Comparison of ENCODE assay signal across 8 cellular contexts in the genomic region with DNA sequence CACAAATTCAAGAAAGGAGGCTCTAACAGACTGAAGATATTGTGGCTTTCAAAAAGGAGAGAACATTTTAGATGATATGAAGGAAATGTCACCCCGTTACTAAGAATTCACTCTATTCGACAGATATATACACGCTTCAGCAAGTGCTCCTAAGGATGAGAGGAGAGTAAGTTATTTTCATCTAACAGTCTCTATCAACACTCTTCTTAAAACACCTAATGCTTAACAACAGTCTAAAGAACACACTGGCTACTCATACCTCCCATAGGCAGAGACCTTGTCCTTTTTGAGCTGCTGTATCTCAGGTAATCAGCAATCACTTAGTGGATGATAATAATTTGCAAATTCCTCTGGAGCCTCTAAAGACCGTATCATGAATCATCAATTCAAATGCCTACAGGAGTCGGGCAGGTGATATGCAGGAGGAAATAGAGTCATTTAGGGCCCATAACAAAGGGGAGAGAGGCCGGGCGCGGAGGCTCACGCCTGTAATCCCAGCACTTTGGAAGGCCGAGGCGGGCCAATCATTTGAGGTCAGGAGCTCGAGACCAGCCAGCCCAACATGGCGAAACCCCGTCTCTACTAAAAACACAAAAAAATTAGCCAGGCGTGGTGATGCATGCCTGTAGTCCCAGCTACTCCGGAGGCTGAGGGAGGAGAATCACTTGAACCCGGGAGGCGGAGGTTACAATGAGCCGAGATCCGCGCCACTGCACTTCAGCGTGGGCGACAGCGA. TPM values are rescaled to one million over a fixed set of nuclear protein-coding genes. Genes with fewer than 3 reads are reported as not detected.
DNase-seq lines count a peak whose midpoint lies in the region; ATAC-seq and TF ChIP-seq lines count a peak whose summit lies in the region.

No MANE protein-coding gene starts in this region.

- H3K9me3 Mint-ChIP-seq in neural progenitor cell = peaks cover 34% of the 10 kb centered on the region

- no peak for TF ChIP-seq POLR2A in esophagus muscularis mucosa (IDR thresholded peaks at IDR 0.05; ENCODE audit: low read depth)

- TF ChIP-seq EP300 in esophagus muscularis mucosa (IDR thresholded peaks at IDR 0.05) = no peak

- DNase-seq in HK-2 (ENCODE audit: unreplicated experiment) (peak; percentile 40), esophagus muscularis mucosa (ENCODE audit: extremely low spot score) (no peak), neural progenitor cell (ENCODE audit: low spot score) (no peak), GM19238 (ENCODE audit: insufficient read length, low spot score) (no peak)
- peak; percentile 3 to 15 for DNase-seq in activated CD4-positive, alpha-beta T cell treated with anti-CD3 and anti-CD28 coated beads, Interleukin-2, amount 50 U/mL, for 4 hours
- no peak for DNase-seq in central memory CD4-positive, alpha-beta T cell

- no peak overlapping the region for H3K27ac Mint-ChIP-seq in neural progenitor cell

- WGBS in esophagus muscularis mucosa = 21% methylated on average over 24 of the region's 24 CpGs

- H3K27me3 ChIP-seq in BLaER1 = no peaks in the 10 kb centered on the region
- no peaks in the 10 kb centered on the region for H3K27me3 ChIP-seq in esophagus muscularis mucosa
- H3K27me3 ChIP-seq in neural progenitor cell = no peaks in the 10 kb centered on the region

- H2AFZ ChIP-seq in neural progenitor cell (replicated peaks) = peak overlapping the region; percentile 75

- H3K4me3 ChIP-seq in BLaER1 (peak overlapping the region; percentile 97), esophagus muscularis mucosa (peak overlapping the region; percentile 65 to 99 (median 84)), neural progenitor cell (peak overlapping the region; percentile 71)

- no peak for TF ChIP-seq CTCF in esophagus muscularis mucosa (IDR thresholded peaks at IDR 0.05)
- TF ChIP-seq CTCF in neural progenitor cell (IDR thresholded peaks at IDR 0.05) = no peak

- peaks cover 20% of the 10 kb centered on the region for H3F3A ChIP-seq in neural progenitor cell (ENCODE audit: low read depth)

- peaks cover 24% of the 10 kb centered on the region for H3K36me3 Mint-ChIP-seq in neural progenitor cell

- H3K27ac ChIP-seq in BLaER1 = peak overlapping the region; percentile 92
- peak overlapping the region; percentile 95 to 99 (median 98) for H3K27ac ChIP-seq in esophagus muscularis mucosa (replicated peaks in 1 of 4)
- H3K27ac ChIP-seq in neural progenitor cell = no peak overlapping the region

- H3K9me3 ChIP-seq in BLaER1 (peaks cover 21% of the 10 kb centered on the region), esophagus muscularis mucosa (no peaks in the 10 kb centered on the region), neural progenitor cell (ENCODE audit: low read depth) (no peaks in the 10 kb centered on the region)

- intact Hi-C loops in esophagus muscularis mucosa (cut with DNase I) = loop anchor here (5.0 kb wide), 3 partner anchors 46 to 339 kb away; a partner anchor contains a TSS

- peak overlapping the region; percentile 97 for H3K4me2 ChIP-seq in BLaER1
- peak overlapping the region; percentile 77 for H3K4me2 ChIP-seq in neural progenitor cell

- H3K4me1 ChIP-seq in BLaER1 = peaks cover 55% of the 10 kb centered on the region
- peaks cover 35 to 53% (median 51%) of the 10 kb centered on the region in 4 donors for H3K4me1 ChIP-seq in esophagus muscularis mucosa
- peaks cover 13% of the 10 kb centered on the region for H3K4me1 ChIP-seq in neural progenitor cell

- H3K9ac ChIP-seq in BLaER1 = peak overlapping the region; percentile 90
- no peak overlapping the region for H3K9ac ChIP-seq in neural progenitor cell

- peak overlapping the region; percentile 90 for H3K4me3 Mint-ChIP-seq in neural progenitor cell

- H3K79me2 ChIP-seq in neural progenitor cell (ENCODE audit: low read depth) = peaks cover 30% of the 10 kb centered on the region

- H3K27me3 Mint-ChIP-seq in neural progenitor cell (ENCODE audit: insufficient read depth, low read depth) = peaks cover 4% of the 10 kb centered on the region

- H3K36me3 ChIP-seq in BLaER1 (peaks cover 6% of the 10 kb centered on the region; the same call in 1 of the 2 replicates), esophagus muscularis mucosa (no peaks in the 10 kb centered on the region), neural progenitor cell (no peaks in the 10 kb centered on the region)

- ATAC-seq in GM19328 (IDR thresholded peaks at IDR 0.05; ENCODE audit: unreplicated experiment) = peak; percentile 7

- peaks cover 32% of the 10 kb centered on the region for H3K4me1 Mint-ChIP-seq in neural progenitor cell

- H4K20me1 ChIP-seq in BLaER1 (no peaks in the 10 kb centered on the region), neural progenitor cell (ENCODE audit: low read depth) (no peaks in the 10 kb centered on the region)

RNA-seq across cellular contexts. Expression of a gene that starts 1.3 kb away (rescaled TPM):
- 10 to 100 TPM; 34.3 to 73.1 (median 50.0) TPM for total RNA-seq in esophagus muscularis mucosa
- total RNA-seq in neural progenitor cell (ENCODE audit: low replicate concordance) = 14.5 and 23.8 TPM in 2 replicates

RNA-seq across cellular contexts. Expression of a gene that starts 45.2 kb away (rescaled TPM):
- total RNA-seq in esophagus muscularis mucosa = 10 to 100 TPM; 19.9 to 31.1 (median 25.5) TPM
- 84.7 and 85.3 TPM in 2 replicates for total RNA-seq in neural progenitor cell (ENCODE audit: low replicate concordance)

Comparison
In these comparisons a context has a peak if more than half of its experiments do, and no peak if none do; other contexts are left out.
1. DNase-seq: peak in HK-2 (single experiment) and activated CD4-positive, alpha-beta T cell treated with anti-CD3 and anti-CD28 coated beads, Interleukin-2, amount 50 U/mL, for 4 hours (2 of 2); none in esophagus muscularis mucosa (single experiment), neural progenitor cell (single experiment), GM19238 (single experiment) and central memory CD4-positive, alpha-beta T cell (single experiment).
2. Peak in every context shown above with its lines, with median percentiles within 50 percentile points of each other: H3K4me3 ChIP-seq.